ENCODE assay signal across 1 cellular context in genomic region chr2:217944366-217944765, GRCh38.
TF ChIP-seq lines count a peak whose summit lies in the region.

No MANE protein-coding gene starts in this region.

TF ChIP-seq in GM23338, 12 proteins besides CTCF, POLR2A, EP300 and RAD21 (continued from another document):
- no peak for TF ChIP-seq ZNF462 (CRISPR knock-in tag; IDR thresholded peaks at IDR 0.05)
- TF ChIP-seq STAT1 (IDR thresholded peaks at IDR 0.05; ENCODE audit: unreplicated experiment), result no peak
